ENCODE assay signal across 8 cellular contexts in genomic region chr11:12090061-12090572, GRCh38. TPM values are rescaled to one million over a fixed set of nuclear protein-coding genes. Genes with fewer than 3 reads are reported as not detected.
DNase-seq lines count a peak whose midpoint lies in the region; ATAC-seq, FAIRE-seq and TF ChIP-seq lines count a peak whose summit lies in the region.

No MANE protein-coding gene starts in this region.

- H3K4me3 ChIP-seq in KMS-11 (IDR thresholded peaks at IDR 0.05; ENCODE audit: insufficient read depth, low read depth, low read length) (no peak overlapping the region), mesendoderm (ENCODE audit: low read length) (no peak overlapping the region)

- peaks cover 71% of the 10 kb centered on the region for H3K4me1 Mint-ChIP-seq in CD4-positive, alpha-beta T cell (ENCODE audit: low read depth)
- H3K4me1 Mint-ChIP-seq in mesothelial cell of epicardium: peaks cover 8% of the 10 kb centered on the region

- no peak overlapping the region for H2BK120ac ChIP-seq in mesendoderm (ENCODE audit: low read depth, low read length)

- H3K27ac ChIP-seq in CD4-positive, alpha-beta T cell (ENCODE audit: low read depth, low read length): no peak overlapping the region
- H3K27ac ChIP-seq in KMS-11 (no peak overlapping the region), mesendoderm (ENCODE audit: low read depth, low read length) (peak overlapping the region; percentile 48)

- no peak for TF ChIP-seq CTCF in CD4-positive, alpha-beta T cell (IDR thresholded peaks at IDR 0.05)
- TF ChIP-seq CTCF in KMS-11 (conservative IDR thresholded peaks at IDR 0.05; ENCODE audit: low read depth, low read length): no peak
- TF ChIP-seq CTCF in mesothelial cell of epicardium (IDR thresholded peaks at IDR 0.05; ENCODE audit: unreplicated experiment): no peak

- DNase-seq in CD4-positive, alpha-beta T cell: no peak
- DNase-seq in activated naive CD4-positive, alpha-beta T cell treated with anti-CD3 and anti-CD28 coated beads, Interleukin-2, amount 50 U/mL, for 72 hours (ENCODE audit: low spot score in 2 of 2): no peak
- DNase-seq in mesendoderm: peak; percentile 41
- DNase-seq in mesothelial cell of epicardium (ENCODE audit: low spot score in 2 of 2, unreplicated experiment in 2 of 2): no peak
- DNase-seq in RKO (ENCODE audit: low spot score): no peak
- no peak for DNase-seq in GM19239 (ENCODE audit: insufficient read length, low spot score)

- no peak overlapping the region for H3K9ac ChIP-seq in KMS-11
- H3K9ac ChIP-seq in mesendoderm (ENCODE audit: low read length): no peak overlapping the region

- H3K56ac ChIP-seq in mesendoderm (ENCODE audit: low read length): peak overlapping the region; percentile 22

- H3K36me3 Mint-ChIP-seq in CD4-positive, alpha-beta T cell (ENCODE audit: low read depth): no peaks in the 10 kb centered on the region
- H3K36me3 Mint-ChIP-seq in activated naive CD4-positive, alpha-beta T cell treated with anti-CD3 and anti-CD28 coated beads, Interleukin-2, amount 50 U/mL, for 72 hours: no peaks in the 10 kb centered on the region
- H3K36me3 Mint-ChIP-seq in mesothelial cell of epicardium: no peaks in the 10 kb centered on the region

- H2BK15ac ChIP-seq in mesendoderm (replicated peaks; ENCODE audit: low read depth): no peak overlapping the region

- no peaks in the 10 kb centered on the region for H3K27me3 ChIP-seq in CD4-positive, alpha-beta T cell (ENCODE audit: control insufficient read depth, insufficient read depth, low read length)
- H3K27me3 ChIP-seq in KMS-11 (ENCODE audit: insufficient read depth, low read depth) (no peaks in the 10 kb centered on the region), mesendoderm (ENCODE audit: insufficient read depth, low read length, poor library complexity) (no peaks in the 10 kb centered on the region)

- no peaks in the 10 kb centered on the region for H3K9me3 Mint-ChIP-seq in CD4-positive, alpha-beta T cell
- no peaks in the 10 kb centered on the region for H3K9me3 Mint-ChIP-seq in activated naive CD4-positive, alpha-beta T cell treated with anti-CD3 and anti-CD28 coated beads, Interleukin-2, amount 50 U/mL, for 72 hours
- no peaks in the 10 kb centered on the region for H3K9me3 Mint-ChIP-seq in mesothelial cell of epicardium

- H3K4me1 ChIP-seq in KMS-11 (ENCODE audit: low read depth, poor library complexity, severe bottlenecking) (peaks cover 13% of the 10 kb centered on the region), mesendoderm (ENCODE audit: control insufficient read depth, low read depth, low read length) (peaks cover 4% of the 10 kb centered on the region)

- peak overlapping the region; percentile 22; the same call in 1 of the 2 replicates for H2AFZ ChIP-seq in KMS-11 (ENCODE audit: low read depth)

- peak; percentile 33 for ATAC-seq in CD4-positive, alpha-beta T cell (ENCODE audit: poor library complexity)
- no peak for ATAC-seq in activated naive CD4-positive, alpha-beta T cell treated with anti-CD3 and anti-CD28 coated beads, Interleukin-2, amount 50 U/mL, for 72 hours
- no peak for ATAC-seq in GM21717 (IDR thresholded peaks at IDR 0.05; ENCODE audit: unreplicated experiment)

- intact Hi-C loops in CD4-positive, alpha-beta T cell (cut with DNase I, micrococcal nuclease): no loop called here

- no peak overlapping the region for H2AK5ac ChIP-seq in mesendoderm (ENCODE audit: low read length)

- H3K4ac ChIP-seq in mesendoderm (ENCODE audit: low read depth, low read length): no peak overlapping the region

- H2BK5ac ChIP-seq in mesendoderm (ENCODE audit: low read length): no peak overlapping the region

- H4K20me1 ChIP-seq in KMS-11 (ENCODE audit: insufficient read depth): no peaks in the 10 kb centered on the region

- no peaks in the 10 kb centered on the region for H3K79me2 ChIP-seq in KMS-11 (ENCODE audit: insufficient read depth, low read depth)
- H3K79me2 ChIP-seq in mesendoderm (ENCODE audit: control insufficient read depth, insufficient read depth, low read length): no peaks in the 10 kb centered on the region

- WGBS in mesendoderm (ENCODE audit: extremely low coverage, insufficient coverage, low lambda C conversion rate): no CpG with 5 or more reads among the region's 4 CpGs

- no peak for FAIRE-seq in GM19239 (lab: Jason Lieb, UNC)

- no peak overlapping the region for H4K8ac ChIP-seq in mesendoderm (ENCODE audit: low read depth, low read length)

- peak overlapping the region; percentile 31 for H3K4me3 Mint-ChIP-seq in CD4-positive, alpha-beta T cell
- no peak overlapping the region for H3K4me3 Mint-ChIP-seq in mesothelial cell of epicardium

- peak overlapping the region; percentile 3 for H3K18ac ChIP-seq in mesendoderm (ENCODE audit: low read length)

- H4K5ac ChIP-seq in mesendoderm (ENCODE audit: low read length): no peak overlapping the region

- H3K79me1 ChIP-seq in mesendoderm (ENCODE audit: low read length): no peaks in the 10 kb centered on the region

- H3K27ac Mint-ChIP-seq in CD4-positive, alpha-beta T cell: peak overlapping the region; percentile 78
- H3K27ac Mint-ChIP-seq in activated naive CD4-positive, alpha-beta T cell treated with anti-CD3 and anti-CD28 coated beads, Interleukin-2, amount 50 U/mL, for 72 hours: peak overlapping the region; percentile 46 to 93
- no peak overlapping the region for H3K27ac Mint-ChIP-seq in mesothelial cell of epicardium

- no peaks in the 10 kb centered on the region for H3K9me3 ChIP-seq in CD4-positive, alpha-beta T cell (ENCODE audit: control insufficient read depth, low read length)

- CTCF ChIA-PET in CD4-positive, alpha-beta T cell (lab: Charles Lee): no interaction called here

- POLR2A ChIA-PET in CD4-positive, alpha-beta T cell (lab: Charles Lee): interaction anchor here (0.9 to 1.9 kb wide), 2 partner anchors 22 to 134 kb away, joined by 3 to 6 read pairs; no protein-coding TSS in a partner anchor

- H3K23ac ChIP-seq in mesendoderm (ENCODE audit: low read length): no peak overlapping the region

- H3K27me3 Mint-ChIP-seq in CD4-positive, alpha-beta T cell: no peaks in the 10 kb centered on the region
- H3K27me3 Mint-ChIP-seq in mesothelial cell of epicardium (ENCODE audit: low read depth): no peaks in the 10 kb centered on the region

- no peaks in the 10 kb centered on the region for H3K36me3 ChIP-seq in KMS-11 (ENCODE audit: insufficient read depth)
- H3K36me3 ChIP-seq in mesendoderm (ENCODE audit: control insufficient read depth, insufficient read depth, low read length): no peaks in the 10 kb centered on the region

- H3K4me2 ChIP-seq in KMS-11 (no peak overlapping the region; the same call in 1 of the 2 replicates), mesendoderm (ENCODE audit: low read length) (no peak overlapping the region)

RNA-seq across cellular contexts. Expression of gene MICAL2, which starts 20.3 kb away (rescaled TPM):
- 10 to 100 TPM; 12.8 to 14.1 TPM for total RNA-seq in CD4-positive, alpha-beta T cell
- total RNA-seq in activated naive CD4-positive, alpha-beta T cell treated with anti-CD3 and anti-CD28 coated beads, Interleukin-2, amount 50 U/mL, for 72 hours: 100 to 1,000 TPM in 1 of 2 donors, 10 to 100 TPM in 1; 60.8 to 124 TPM
- 6.5 TPM for polyA plus RNA-seq in mesendoderm (2013, experiment 1 of 2)
- polyA plus RNA-seq in mesendoderm (2013, experiment 2 of 2): 7.2 TPM
- 8.9 to 15.4 TPM (median 15.0 TPM) in 3 replicates for total RNA-seq in mesothelial cell of epicardium
